12 cellular contexts compared by ENCODE assay signal in the genomic region with DNA sequence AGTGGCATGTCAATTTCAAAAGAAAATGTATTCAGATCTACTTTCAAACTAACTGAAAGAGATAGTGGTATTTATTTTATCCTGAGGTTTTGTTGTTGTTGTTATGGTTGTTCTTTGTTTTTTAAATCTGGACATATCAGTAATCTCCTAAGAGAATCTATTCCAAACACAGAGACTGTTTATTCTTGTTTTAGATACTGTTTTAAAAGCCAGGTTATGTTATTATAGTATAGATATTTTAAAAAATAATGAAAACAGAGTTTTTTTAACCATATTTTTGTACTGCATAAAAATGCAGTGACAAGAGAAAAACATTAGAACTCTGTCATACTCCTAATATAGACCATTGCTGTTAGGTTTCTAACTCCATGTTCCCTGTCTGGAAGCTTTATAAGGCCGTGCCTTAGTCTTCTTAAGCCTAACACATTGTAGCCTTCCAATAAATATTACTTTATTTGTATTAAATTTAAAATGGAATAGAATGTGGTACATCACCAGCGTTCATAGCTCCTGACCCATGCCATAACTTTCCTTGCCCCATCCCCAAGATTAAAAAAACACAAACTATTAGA. TPM values are rescaled to one million over a fixed set of nuclear protein-coding genes. Genes with fewer than 3 reads are reported as not detected.
DNase-seq lines count a peak whose midpoint lies in the region; ATAC-seq, FAIRE-seq and TF ChIP-seq lines count a peak whose summit lies in the region.
"Had no signal": no experiment of that assay in that cellular context is flagged by ENCODE, and none has a peak within 500 bp of the region (broad histone marks: within the 10 kb centered on the region; RNA-seq: fewer than 3 reads in every experiment).

No MANE protein-coding gene starts in this region.

- no peaks in the 10 kb centered on the region for H3K9me3 Mint-ChIP-seq in stimulated activated naive CD8-positive, alpha-beta T cell treated with anti-CD3 and anti-CD28 coated beads, Interleukin-15, Interleukin-2, amounts not matched to agents 100 ng/mL and 50 ng/mL, for 24 hours
- H3K9me3 Mint-ChIP-seq in stimulated activated naive CD8-positive, alpha-beta T cell treated with anti-CD3 and anti-CD28 coated beads, Interleukin-15, amount 100 ng/mL, for 72 hours, result no peaks in the 10 kb centered on the region
- H3K9me3 Mint-ChIP-seq in naive B cell (peaks cover 0 to 2% (median 0%) of the 10 kb centered on the region in 7 donors), MCF 10A (ENCODE audit: unreplicated experiment) (no peaks in the 10 kb centered on the region)

- H3K9ac ChIP-seq in GM12878 (ENCODE audit: control insufficient read depth, insufficient read depth, low read length), result no peak overlapping the region

- TF ChIP-seq POLR2A in GM12878 (IDR thresholded peaks at IDR 0.05; ENCODE audit: low read depth, low read length), result no peak

- in situ Hi-C loops in GM12878 (cut with MboI), result no loop called here

- H3K4me3 ChIP-seq in GM12878 (peak overlapping the region; percentile 6; the same call in 1 of the 2 replicates), pancreas (no peak overlapping the region)
- H3K4me3 ChIP-seq: GM23338 had no signal

- peak overlapping the region; percentile 51; the same call in 1 of the 2 replicates for H3K27ac ChIP-seq in GM12878 (ENCODE audit: control insufficient read depth, insufficient read depth)
- H3K27ac ChIP-seq in pancreas, result no peak overlapping the region

- peak overlapping the region; percentile 2; the same call in 1 of the 2 replicates for H3K4me2 ChIP-seq in GM12878 (ENCODE audit: control insufficient read depth, insufficient read depth)
- H3K4me2 ChIP-seq: GM23338 had no signal

- intact Hi-C loops in GM12878 (cut with micrococcal nuclease; ENCODE audit: unreplicated experiment), result loop anchor here (2.0 kb wide), 1 partner anchor 19 kb away; no protein-coding TSS in a partner anchor
- intact Hi-C loops in pancreas (cut with DNase I), result no loop called here
- intact Hi-C loops in MCF 10A (cut with micrococcal nuclease), result no loop called here

- POLR2A ChIA-PET in GM12878 (lab: Charles Lee), result no interaction called here
- POLR2A ChIA-PET in MCF 10A (lab: Yijun Ruan, JAX), result interaction anchor here (0.6 kb wide), 1 partner anchor 46 kb away, joined by 3 read pairs; no protein-coding TSS in a partner anchor

- WGBS in GM12878 (ENCODE audit: insufficient coverage, insufficient replicate concordance, low lambda C conversion rate, missing lambda C conversion rate), result 70% methylated on average over 2 of the region's 2 CpGs
- WGBS in pancreas, 2 donors, result 90% methylated on average over 2 of the region's 2 CpGs

- H3K9me3 ChIP-seq in GM12878 (replicated peaks; ENCODE audit: control insufficient read depth, insufficient read depth, low read length), result peaks cover 10% of the 10 kb centered on the region
- H3K9me3 ChIP-seq in pancreas, result no peaks in the 10 kb centered on the region

- no peaks in the 10 kb centered on the region for H3K27me3 ChIP-seq in GM12878 (replicated peaks in 1 of 2; ENCODE audit: control insufficient read depth in 2 of 2, insufficient read depth in 2 of 2, low read length in 1 of 2)
- no peaks in the 10 kb centered on the region for H3K27me3 ChIP-seq in pancreas

- RAD21 ChIA-PET in GM12878 (lab: Charles Lee; ENCODE audit: unreplicated experiment), result interaction anchor here (1.0 kb wide), 2 partner anchors 20 to 21 kb away, joined by 3 read pairs; no protein-coding TSS in a partner anchor

- H3K27me3 Mint-ChIP-seq in stimulated activated naive CD8-positive, alpha-beta T cell treated with anti-CD3 and anti-CD28 coated beads, Interleukin-15, Interleukin-2, amounts not matched to agents 100 ng/mL and 50 ng/mL, for 24 hours, result no peaks in the 10 kb centered on the region
- no peaks in the 10 kb centered on the region for H3K27me3 Mint-ChIP-seq in stimulated activated naive CD8-positive, alpha-beta T cell treated with anti-CD3 and anti-CD28 coated beads, Interleukin-15, amount 100 ng/mL, for 72 hours
- no peaks in the 10 kb centered on the region for H3K27me3 Mint-ChIP-seq in naive B cell
- H3K27me3 Mint-ChIP-seq in MCF 10A (ENCODE audit: insufficient read depth, unreplicated experiment), result no peaks in the 10 kb centered on the region

- ATAC-seq in stimulated activated naive CD8-positive, alpha-beta T cell treated with anti-CD3 and anti-CD28 coated beads, Interleukin-15, amount 100 ng/mL, for 72 hours, result no peak
- ATAC-seq in GM12878 (no peak), naive B cell (ENCODE audit: low read depth in 2 of 2) (no peak), pancreas (no peak)
- ATAC-seq: GM23338, SK-N-SH treated with all-trans-retinoic acid at 6 μM for 48 hours had no signal

- TF ChIP-seq EP300 in GM12878 (IDR thresholded peaks at IDR 0.05; ENCODE audit: borderline replicate concordance in 1 of 2, control insufficient read depth in 1 of 2, low read depth in 2 of 2, low read length in 2 of 2), result no peak

- peak overlapping the region; percentile 76 for H3K27ac Mint-ChIP-seq in stimulated activated naive CD8-positive, alpha-beta T cell treated with anti-CD3 and anti-CD28 coated beads, Interleukin-15, Interleukin-2, amounts not matched to agents 100 ng/mL and 50 ng/mL, for 24 hours
- peak overlapping the region in 1 of 2 donors; percentile 48 for H3K27ac Mint-ChIP-seq in stimulated activated naive CD8-positive, alpha-beta T cell treated with anti-CD3 and anti-CD28 coated beads, Interleukin-15, amount 100 ng/mL, for 72 hours
- H3K27ac Mint-ChIP-seq in naive B cell (peak overlapping the region in 5 of 6 donors; percentile 30 to 86 (median 56)), MCF 10A (ENCODE audit: low read depth, unreplicated experiment) (no peak overlapping the region)
- H3K27ac Mint-ChIP-seq: GM23338 had no signal

- DNase-seq in stimulated activated naive CD8-positive, alpha-beta T cell treated with anti-CD3 and anti-CD28 coated beads, Interleukin-15, amount 100 ng/mL, for 72 hours, result no peak
- DNase-seq in GM12878 (ENCODE audit: low read depth, low spot score), result no peak
- no peak for DNase-seq in naive B cell
- no peak for DNase-seq in NCI-H2107 treated with DMSO at 0.1 percent for 48 hours (lab: John Stamatoyannopoulos, UW; ENCODE audit: unreplicated experiment)
- DNase-seq in pancreas, result no peak
- no peak for DNase-seq in NK-92 treated with Interleukin-12 subunit alpha and Interleukin-12 subunit beta, amount 100 ng/mL, for 24 hours (lab: John Stamatoyannopoulos, UW)
- DNase-seq in MCF 10A (ENCODE audit: unreplicated experiment), result no peak
- DNase-seq: NCI-H1105, NCI-H748 treated with DMSO at 0.1 percent for 48 hours had no signal

- H3K4me3 Mint-ChIP-seq in stimulated activated naive CD8-positive, alpha-beta T cell treated with anti-CD3 and anti-CD28 coated beads, Interleukin-15, Interleukin-2, amounts not matched to agents 100 ng/mL and 50 ng/mL, for 24 hours, result no peak overlapping the region
- peak overlapping the region in 1 of 2 donors; percentile 11 for H3K4me3 Mint-ChIP-seq in stimulated activated naive CD8-positive, alpha-beta T cell treated with anti-CD3 and anti-CD28 coated beads, Interleukin-15, amount 100 ng/mL, for 72 hours
- H3K4me3 Mint-ChIP-seq in naive B cell (peak overlapping the region in 3 of 8 donors; percentile 32 to 66 (median 33)), MCF 10A (ENCODE audit: unreplicated experiment) (no peak overlapping the region)
- H3K4me3 Mint-ChIP-seq: GM23338 had no signal

- peaks cover 92% of the 10 kb centered on the region for H3K4me1 Mint-ChIP-seq in stimulated activated naive CD8-positive, alpha-beta T cell treated with anti-CD3 and anti-CD28 coated beads, Interleukin-15, Interleukin-2, amounts not matched to agents 100 ng/mL and 50 ng/mL, for 24 hours (ENCODE audit: low read depth)
- H3K4me1 Mint-ChIP-seq in stimulated activated naive CD8-positive, alpha-beta T cell treated with anti-CD3 and anti-CD28 coated beads, Interleukin-15, amount 100 ng/mL, for 72 hours, result peaks cover 87% of the 10 kb centered on the region
- H3K4me1 Mint-ChIP-seq in naive B cell, result peaks cover 60 to 77% (median 71%) of the 10 kb centered on the region in 3 donors
- H3K4me1 Mint-ChIP-seq in MCF 10A (ENCODE audit: insufficient read depth, unreplicated experiment), result peaks cover 29% of the 10 kb centered on the region

- H3K36me3 ChIP-seq in GM12878 (ENCODE audit: control insufficient read depth in 2 of 2, insufficient read depth in 2 of 2, low read length in 1 of 2) (peaks cover 0 to 14% of the 10 kb centered on the region in 2 experiments; a peak in 1 of 4 replicates), pancreas (no peaks in the 10 kb centered on the region)

- FAIRE-seq in GM12878 (lab: Jason Lieb, UNC) (no peak), pancreas (lab: Jason Lieb, UNC) (no peak)

- CTCF ChIA-PET in GM12878 (lab: Yijun Ruan, JAX), result interaction anchor here (0.7 to 1.3 kb wide), 3 partner anchors 10 to 36 kb away, joined by 3 to 4 read pairs (median 3); no protein-coding TSS in a partner anchor
- CTCF ChIA-PET in MCF 10A (lab: Yijun Ruan, JAX), result no interaction called here

- no peak overlapping the region for H2AFZ ChIP-seq in GM12878 (ENCODE audit: control insufficient read depth, low read depth, low read length)
- H2AFZ ChIP-seq: GM23338 had no signal

- no peaks in the 10 kb centered on the region for H4K20me1 ChIP-seq in GM12878 (ENCODE audit: control insufficient read depth, insufficient read depth)

- BruUV-seq in GM12878 (replicated peaks; lab: Mats Ljungman, UMichigan) (no TSS peak), MCF 10A (replicated peaks; lab: Mats Ljungman, UMichigan) (no TSS peak)

- TF ChIP-seq CTCF in GM12878 (IDR thresholded peaks at IDR 0.05 in 2 of 3, conservative IDR thresholded peaks at IDR 0.05 in 1 of 3; ENCODE audit: control insufficient read depth in 2 of 3, extremely low read depth in 1 of 3, insufficient read depth in 1 of 3, low read depth in 3 of 3, low read length in 3 of 3) (no peak), pancreas (IDR thresholded peaks at IDR 0.05) (no peak), MCF 10A (IDR thresholded peaks at IDR 0.05; ENCODE audit: unreplicated experiment) (no peak)

- H3K79me2 ChIP-seq in GM12878 (ENCODE audit: control insufficient read depth, insufficient read depth, low read length), result peaks cover 93% of the 10 kb centered on the region

- SMC1A ChIA-PET in GM12878 (lab: Charles Lee; ENCODE audit: uncharacterized antibody, unreplicated experiment), result interaction anchor here (0.8 to 6.3 kb wide), 2 partner anchors 19 to 48 kb away, joined by 4 to 29 read pairs; no protein-coding TSS in a partner anchor

- TF ChIP-seq RAD21 in GM12878 (IDR thresholded peaks at IDR 0.05; ENCODE audit: insufficient read depth, low read depth, low read length), result no peak

- H3K36me3 Mint-ChIP-seq in stimulated activated naive CD8-positive, alpha-beta T cell treated with anti-CD3 and anti-CD28 coated beads, Interleukin-15, Interleukin-2, amounts not matched to agents 100 ng/mL and 50 ng/mL, for 24 hours (ENCODE audit: low read depth), result peaks cover 45% of the 10 kb centered on the region
- H3K36me3 Mint-ChIP-seq in naive B cell, result peaks cover 14 to 15% of the 10 kb centered on the region in 2 donors
- H3K36me3 Mint-ChIP-seq in MCF 10A (ENCODE audit: insufficient read depth, unreplicated experiment), result peaks cover 13% of the 10 kb centered on the region

- H3K4me1 ChIP-seq in GM12878 (ENCODE audit: control insufficient read depth, insufficient read depth, low read length) (peaks cover 21% of the 10 kb centered on the region), pancreas (peaks cover 19 to 50% (median 39%) of the 10 kb centered on the region in 3 donors)

RNA-seq across cellular contexts. Expression of a gene that starts 53.2 kb away (rescaled TPM):
- 485 and 489 TPM in 2 replicates for total RNA-seq in GM12878 (2013; cell fraction: nucleolus; rRNA removed)
- total RNA-seq in GM12878 (2014; rRNA removed) (337 and 351 TPM in 2 replicates), GM12878 (2014; rRNA removed; fragmentation: Illumina TruSeq; extraction: Trizol) (218 TPM in 2 replicates), GM12878 (2021) (239 and 247 TPM in 2 replicates), pancreas (10 to 100 TPM; 30.5 to 73.2 (median 49.2) TPM), MCF 10A (2022) (114 and 139 TPM in 2 replicates)
- 64.8 TPM for polyA plus RNA-seq in GM12878 (2011; ENCODE audit: low read depth)
- polyA plus RNA-seq in GM12878 (2011; rRNA removed) (80.9 and 82.1 TPM in 2 replicates), GM12878 (2014; fragmentation: Illumina TruSeq; extraction: Trizol) (200 and 216 TPM in 2 replicates), GM12878 (2014; fragmentation: Nextera tagmentation; extraction: Ambion mirVana) (10 to 100 TPM; 59.6 to 73.3 TPM), GM12878 (2014; rRNA removed) (132 and 143 TPM in 2 replicates), GM12878 (2016; fragmentation: Nextera tagmentation; extraction: Ambion mirVana) (100 to 1,000 TPM; 141 to 146 TPM), naive B cell (ENCODE audit: low read depth in 6 of 6) (100 to 1,000 TPM; 188 to 346 (median 260) TPM), pancreas (10 to 100 TPM; 15.2 to 22.2 TPM)
- 104 and 129 TPM in 2 replicates for polyA plus RNA-seq in GM12878 (2011; cell fraction: cytosol; rRNA removed)
- polyA plus RNA-seq in GM12878 (2011; cell fraction: nucleus; rRNA removed), result 52.1 and 62.2 TPM in 2 replicates
- 94.4 and 94.6 TPM in 2 replicates for polyA plus RNA-seq in GM12878 (2012)
- polyA minus RNA-seq in GM12878 (2011; rRNA and poly(A)+ RNA removed), result 286 and 329 TPM in 2 replicates
- polyA minus RNA-seq in GM12878 (2011; cell fraction: cytosol; rRNA and poly(A)+ RNA removed), result 138 and 193 TPM in 2 replicates
- 137 and 215 TPM in 2 replicates for polyA minus RNA-seq in GM12878 (2011; cell fraction: nucleus; rRNA and poly(A)+ RNA removed)
